ENCODE assay signal across 1 cellular context in genomic region chr12:94078138-94078723, GRCh38.
TF ChIP-seq lines count a peak whose summit lies in the region.

No MANE protein-coding gene starts in this region.

TF ChIP-seq in IMR-90, 13 proteins besides CTCF, POLR2A, EP300 and RAD21:
- TF ChIP-seq, protein P1, sequence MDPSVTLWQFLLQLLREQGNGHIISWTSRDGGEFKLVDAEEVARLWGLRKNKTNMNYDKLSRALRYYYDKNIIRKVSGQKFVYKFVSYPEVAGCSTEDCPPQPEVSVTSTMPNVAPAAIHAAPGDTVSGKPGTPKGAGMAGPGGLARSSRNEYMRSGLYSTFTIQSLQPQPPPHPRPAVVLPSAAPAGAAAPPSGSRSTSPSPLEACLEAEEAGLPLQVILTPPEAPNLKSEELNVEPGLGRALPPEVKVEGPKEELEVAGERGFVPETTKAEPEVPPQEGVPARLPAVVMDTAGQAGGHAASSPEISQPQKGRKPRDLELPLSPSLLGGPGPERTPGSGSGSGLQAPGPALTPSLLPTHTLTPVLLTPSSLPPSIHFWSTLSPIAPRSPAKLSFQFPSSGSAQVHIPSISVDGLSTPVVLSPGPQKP (IDR thresholded peaks at IDR 0.05; ENCODE audit: borderline replicate concordance, low read depth, low read length) = no peak
- no peak for TF ChIP-seq RCOR1 (IDR thresholded peaks at IDR 0.05; ENCODE audit: insufficient replicate concordance, low read length)
- no peak for TF ChIP-seq SMC3 (IDR thresholded peaks at IDR 0.05; ENCODE audit: low read depth, low read length)
- TF ChIP-seq MAFK (IDR thresholded peaks at IDR 0.05; ENCODE audit: low read depth, low read length) = no peak
- TF ChIP-seq RFX5 (IDR thresholded peaks at IDR 0.05; ENCODE audit: low read depth, low read length) = no peak
- TF ChIP-seq NFE2L2 (IDR thresholded peaks at IDR 0.05; ENCODE audit: low read depth, low read length) = no peak
- no peak for TF ChIP-seq MXI1 (IDR thresholded peaks at IDR 0.05; ENCODE audit: borderline replicate concordance, low read depth, low read length)
- no peak for TF ChIP-seq CEBPB (IDR thresholded peaks at IDR 0.05; ENCODE audit: low read depth, low read length)
- no peak for TF ChIP-seq CHD1 (IDR thresholded peaks at IDR 0.05; ENCODE audit: low read depth, low read length)
- TF ChIP-seq BHLHE40 (IDR thresholded peaks at IDR 0.05; ENCODE audit: low read depth, low read length) = no peak
- no peak for TF ChIP-seq FOS (IDR thresholded peaks at IDR 0.05; ENCODE audit: low read depth, low read length)
- TF ChIP-seq USF2 (IDR thresholded peaks at IDR 0.05; ENCODE audit: low read depth, low read length) = no peak
- no peak for TF ChIP-seq MAZ (IDR thresholded peaks at IDR 0.05; ENCODE audit: borderline replicate concordance, low read depth, low read length)
